24 cellular contexts compared by ENCODE assay signal in genomic region chr10:48842231-48842630, GRCh38.
"Had no signal": no experiment of that assay in that cellular context is flagged by ENCODE, and none has a peak within 500 bp of the region (broad histone marks: within the 10 kb centered on the region; RNA-seq: fewer than 3 reads in every experiment).

No MANE protein-coding gene starts in this region.

- H3K36me3 Mint-ChIP-seq: naive thymus-derived CD4-positive, alpha-beta T cell; natural killer cell treated with Interleukin-12 subunit alpha and Interleukin-12 subunit beta and Interleukin-15 and Interleukin-18, amount 100 ng/mL, for 72 hours had no signal

- H3K9me3 Mint-ChIP-seq: memory B cell; naive thymus-derived CD4-positive, alpha-beta T cell; natural killer cell treated with Interleukin-12 subunit alpha and Interleukin-12 subunit beta and Interleukin-15 and Interleukin-18, amount 100 ng/mL, for 72 hours; stimulated activated naive CD8-positive, alpha-beta T cell treated with anti-CD3 and anti-CD28 coated beads, Interleukin-15, Interleukin-2, amounts not matched to agents 100 ng/mL and 50 ng/mL, for 24 hours had no signal

- ATAC-seq: left cardiac atrium; left lobe of liver; left ventricle myocardium superior; mucosa of descending colon; naive thymus-derived CD4-positive, alpha-beta T cell; natural killer cell treated with Interleukin-12 subunit alpha and Interleukin-12 subunit beta and Interleukin-15 and Interleukin-18, amount 100 ng/mL, for 72 hours; pancreas; right cardiac atrium; sciatic nerve; upper lobe of right lung had no signal

- H3K4me3 Mint-ChIP-seq: memory B cell; naive thymus-derived CD4-positive, alpha-beta T cell; natural killer cell treated with Interleukin-12 subunit alpha and Interleukin-12 subunit beta and Interleukin-15 and Interleukin-18, amount 100 ng/mL, for 72 hours; stimulated activated naive CD8-positive, alpha-beta T cell treated with anti-CD3 and anti-CD28 coated beads, Interleukin-15, Interleukin-2, amounts not matched to agents 100 ng/mL and 50 ng/mL, for 24 hours had no signal

- H3K4me1 Mint-ChIP-seq: naive thymus-derived CD4-positive, alpha-beta T cell had no signal

- H3K27ac Mint-ChIP-seq: memory B cell; naive thymus-derived CD4-positive, alpha-beta T cell; natural killer cell treated with Interleukin-12 subunit alpha and Interleukin-12 subunit beta and Interleukin-15 and Interleukin-18, amount 100 ng/mL, for 72 hours; stimulated activated naive CD8-positive, alpha-beta T cell treated with anti-CD3 and anti-CD28 coated beads, Interleukin-15, Interleukin-2, amounts not matched to agents 100 ng/mL and 50 ng/mL, for 24 hours had no signal

- DNase-seq: hippocampal formation; kidney glomerular epithelial cell; left cardiac atrium; left ventricle myocardium superior; midbrain; mucosa of descending colon; naive thymus-derived CD4-positive, alpha-beta T cell; nucleus accumbens; pancreas; retina; right cardiac atrium; stimulated activated CD4-positive, alpha-beta T cell treated with anti-CD3 and anti-CD28 coated beads, Interleukin-12 subunit alpha, Interleukin-12 subunit beta, amount 100 ng/mL, for 4 hours; stimulated activated CD4-positive, alpha-beta T cell treated with anti-CD3 and anti-CD28 coated beads, Interleukin-15, amount 100 ng/mL, for 24 hours; stimulated activated CD4-positive, alpha-beta T cell treated with anti-CD3 and anti-CD28 coated beads, Interleukin-2, amount 100 ng/mL, for 24 hours; stimulated activated CD4-positive, alpha-beta T cell treated with anti-CD3 and anti-CD28 coated beads, Interleukin-4, amount 100 ng/mL, for 1 hour; stimulated activated naive CD4-positive, alpha-beta T cell; tibial artery; trophoblast cell; upper lobe of right lung had no signal

- H3K27me3 Mint-ChIP-seq: memory B cell; stimulated activated naive CD8-positive, alpha-beta T cell treated with anti-CD3 and anti-CD28 coated beads, Interleukin-15, Interleukin-2, amounts not matched to agents 100 ng/mL and 50 ng/mL, for 24 hours had no signal
